ENCODE assay signal across 8 cellular contexts in the genomic region with DNA sequence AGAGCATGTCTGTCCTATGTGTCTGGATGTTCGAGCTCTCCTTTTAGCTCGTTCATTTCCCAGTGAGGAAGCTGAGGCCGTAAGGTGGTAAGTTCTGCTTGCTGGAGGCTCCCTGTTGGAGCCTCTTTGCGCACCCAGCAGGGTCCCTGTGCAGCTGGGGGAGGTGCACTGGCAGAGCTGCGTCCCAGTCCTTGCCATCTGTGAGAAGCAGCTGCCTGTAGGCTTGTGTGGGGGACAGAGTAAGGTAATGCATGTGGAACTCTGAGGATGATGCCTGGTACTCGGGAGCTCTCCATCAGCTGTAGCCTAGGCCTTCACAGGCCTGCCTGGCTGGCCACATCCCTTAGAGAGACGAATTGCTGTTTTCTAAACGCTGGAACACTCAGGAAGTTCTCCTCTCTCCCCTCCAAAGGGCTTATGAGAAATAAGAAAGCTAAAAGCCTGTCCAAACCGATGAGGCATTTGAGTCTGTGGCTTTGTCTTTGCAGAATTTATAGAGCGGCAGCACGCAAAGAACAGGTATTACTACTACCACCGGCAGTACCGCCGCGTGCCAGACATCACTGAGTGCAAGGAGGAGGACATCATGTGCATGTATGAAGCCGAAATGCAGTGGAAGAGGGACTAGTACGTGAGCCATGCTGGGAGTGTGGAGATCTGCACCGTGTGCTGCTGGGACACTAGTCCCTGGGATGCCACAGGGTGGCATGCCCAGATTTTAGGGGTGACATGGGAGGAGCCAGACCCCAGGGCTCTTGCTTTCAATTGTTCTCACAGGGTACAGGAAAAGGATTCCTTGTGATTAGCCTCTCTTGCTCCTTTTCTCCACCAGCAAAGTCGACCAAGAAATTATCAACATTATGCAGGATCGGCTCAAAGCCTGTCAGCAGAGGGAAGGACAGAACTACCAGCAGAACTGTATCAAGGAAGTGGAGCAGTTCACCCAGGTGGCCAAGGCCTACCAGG. TPM values are rescaled to one million over a fixed set of nuclear protein-coding genes. Genes with fewer than 3 reads are reported as not detected.
DNase-seq lines count a peak whose midpoint lies in the region; ATAC-seq, FAIRE-seq and TF ChIP-seq lines count a peak whose summit lies in the region.

No MANE protein-coding gene starts in this region.

- no peaks in the 10 kb centered on the region for H3K27me3 Mint-ChIP-seq in type B pancreatic cell

- peak overlapping the region; percentile 72 for H3K4me2 ChIP-seq in OCI-LY1 (ENCODE audit: low read length)
- peak overlapping the region; percentile 75 for H3K4me2 ChIP-seq in HepG2 (ENCODE audit: low read depth, low read length)

- H3K27ac ChIP-seq in OCI-LY1 (ENCODE audit: low read depth, low read length, poor library complexity, severe bottlenecking) (peak overlapping the region; percentile 75), HepG2 (ENCODE audit: extremely low read length, insufficient read depth, low read length) (peak overlapping the region; percentile 80)

- TSS peak; percentile 12 for BruUV-seq in HepG2 (replicated peaks; lab: Mats Ljungman, UMichigan)

- H2AFZ ChIP-seq in OCI-LY1 (ENCODE audit: low read length) (no peak overlapping the region), HepG2 (ENCODE audit: low read length) (no peak overlapping the region)

- in situ Hi-C loops in ACHN (cut with HindIII; ENCODE audit: low pct_ligation_motif_present, low pct_unique_long_range_greater_than_20kb, low sequenced_read_pairs) = no loop called here
- in situ Hi-C loops in HepG2 (cut with HindIII; ENCODE audit: extremely low pct_ligation_motif_present, low pct_unique_long_range_greater_than_20kb) = no loop called here

- H3F3A ChIP-seq in OCI-LY1 (ENCODE audit: insufficient read depth, low read length) = peaks cover 16% of the 10 kb centered on the region

- POLR2A ChIA-PET in HepG2 (lab: Yijun Ruan, JAX) = interaction anchor here (0.6 to 7.4 kb wide), 9 partner anchors 10 to 194 kb away, joined by 3 to 139 read pairs (median 6); partner anchors contain the start of genes GFER, MSRB1, NUBP2 and SPSB3

- intact Hi-C loops in HepG2 (cut with micrococcal nuclease; ENCODE audit: unreplicated experiment) (no loop called here), sciatic nerve (cut with DNase I) (loop anchor here (2.0 kb wide), 1 partner anchor 18 kb away; no protein-coding TSS in a partner anchor)

- H3K4me1 Mint-ChIP-seq in type B pancreatic cell (ENCODE audit: unreplicated experiment) = peaks cover 26% of the 10 kb centered on the region

- H3K36me3 Mint-ChIP-seq in activated naive CD4-positive, alpha-beta T cell treated with anti-CD3 and anti-CD28 coated beads, Interleukin-2, amount 50 U/mL, for 72 hours = peaks cover 47 to 59% of the 10 kb centered on the region in 2 donors
- peaks cover 13% of the 10 kb centered on the region for H3K36me3 Mint-ChIP-seq in type B pancreatic cell

- TF ChIP-seq RAD21 in HepG2 (CRISPR knock-in tag; IDR thresholded peaks at IDR 0.05) = peak; percentile 6

- peak in 1 of 2 donors; percentile 1 for ATAC-seq in activated naive CD4-positive, alpha-beta T cell treated with anti-CD3 and anti-CD28 coated beads, Interleukin-2, amount 50 U/mL, for 72 hours
- ATAC-seq in HepG2 (peak; percentile 39), sciatic nerve (no peak), HG02885 (IDR thresholded peaks at IDR 0.05; ENCODE audit: poor library complexity, unreplicated experiment) (no peak)

- H3K9me3 ChIP-seq in OCI-LY1 (ENCODE audit: low read length) = no peaks in the 10 kb centered on the region
- H3K9me3 ChIP-seq in HepG2 (ENCODE audit: low read length) = no peaks in the 10 kb centered on the region

- H3K4me1 ChIP-seq in OCI-LY1 (ENCODE audit: insufficient read depth, low read length, severe bottlenecking) (peaks cover 45% of the 10 kb centered on the region), HepG2 (ENCODE audit: insufficient read depth, low read length) (peaks cover 50% of the 10 kb centered on the region)

- H3K4me3 ChIP-seq in OCI-LY1 (ENCODE audit: low read depth, low read length, poor library complexity, severe bottlenecking) = peak overlapping the region; percentile 90
- H3K4me3 ChIP-seq in HepG2 (replicated peaks in 1 of 3; ENCODE audit: insufficient read depth in 1 of 3, low read depth in 2 of 3, low read length in 3 of 3) = peak overlapping the region; percentile 81 to 98 (median 94); a peak in 5 of 6 replicates

- TF ChIP-seq CTCF in OCI-LY1 (IDR thresholded peaks at IDR 0.05; ENCODE audit: low read length) (no peak), HepG2 (CRISPR knock-in tag; IDR thresholded peaks at IDR 0.05) (no peak), type B pancreatic cell (conservative IDR thresholded peaks at IDR 0.05) (no peak)

- H4K20me1 ChIP-seq in OCI-LY1 (ENCODE audit: insufficient read depth, low read length) (no peaks in the 10 kb centered on the region), HepG2 (ENCODE audit: insufficient read depth, low read length) (peaks cover 34% of the 10 kb centered on the region)

- WGBS in HepG2 (ENCODE audit: low lambda C conversion rate) = 30% methylated on average over 17 of the region's 20 CpGs

- H3K9me3 Mint-ChIP-seq in activated naive CD4-positive, alpha-beta T cell treated with anti-CD3 and anti-CD28 coated beads, Interleukin-2, amount 50 U/mL, for 72 hours = no peaks in the 10 kb centered on the region
- no peaks in the 10 kb centered on the region for H3K9me3 Mint-ChIP-seq in type B pancreatic cell

- H3K4me3 Mint-ChIP-seq in type B pancreatic cell = peak overlapping the region; percentile 96

- no peaks in the 10 kb centered on the region; the same call in 1 of the 2 replicates for H3K27me3 ChIP-seq in OCI-LY1 (ENCODE audit: insufficient read depth, low read length)
- H3K27me3 ChIP-seq in HepG2 (ENCODE audit: control insufficient read depth in 1 of 2, insufficient read depth in 2 of 2, low read length in 2 of 2) = no peaks in the 10 kb centered on the region; a peak in 1 of 5 replicates

- TF ChIP-seq EP300 in HepG2 (IDR thresholded peaks at IDR 0.05; ENCODE audit: low read depth in 2 of 2, low read length in 2 of 2) (no peak), HepG2 (CRISPR knock-in tag; IDR thresholded peaks at IDR 0.05; ENCODE audit: borderline replicate concordance) (no peak)

- TF ChIP-seq POLR2A in GM19099 (IDR thresholded peaks at IDR 0.05; ENCODE audit: extremely low read depth, insufficient read length, low read depth) (peak; percentile 57), HepG2 (IDR thresholded peaks at IDR 0.05; ENCODE audit: insufficient read depth in 1 of 2, low read depth in 2 of 2, low read length in 2 of 2) (peak; percentile 83 to 91)

- H3K27ac Mint-ChIP-seq in activated naive CD4-positive, alpha-beta T cell treated with anti-CD3 and anti-CD28 coated beads, Interleukin-2, amount 50 U/mL, for 72 hours = peak overlapping the region; percentile 94 to 98
- H3K27ac Mint-ChIP-seq in type B pancreatic cell = peak overlapping the region; percentile 89

- H3K9me2 ChIP-seq in OCI-LY1 (ENCODE audit: low read depth, low read length) = no peaks in the 10 kb centered on the region

- H3K36me3 ChIP-seq in OCI-LY1 (ENCODE audit: insufficient read depth, low read length) (peaks cover 35% of the 10 kb centered on the region), HepG2 (replicated peaks in 1 of 2; ENCODE audit: control insufficient read depth in 1 of 2, insufficient read depth in 2 of 2, low read length in 2 of 2) (peaks cover 3 to 19% of the 10 kb centered on the region in 2 experiments; a peak in 3 of 5 replicates)

- DNase-seq in ACHN (peak; percentile 54), HepG2 (ENCODE audit: low spot score) (peak; percentile 53), type B pancreatic cell (ENCODE audit: extremely low spot score, unreplicated experiment) (no peak), sciatic nerve (ENCODE audit: low spot score) (no peak)
- DNase-seq in activated naive CD4-positive, alpha-beta T cell treated with anti-CD3 and anti-CD28 coated beads, Interleukin-2, amount 50 U/mL, for 72 hours (ENCODE audit: low spot score in 2 of 2) = peak in 1 of 2 donors; percentile 50

- peak overlapping the region; percentile 90; the same call in 1 of the 2 replicates for H3K9ac ChIP-seq in OCI-LY1 (ENCODE audit: low read length)
- peak overlapping the region; percentile 94 for H3K9ac ChIP-seq in HepG2 (ENCODE audit: insufficient read depth, low read depth, low read length)

- H3K79me2 ChIP-seq in OCI-LY1 (ENCODE audit: insufficient read depth, low read length) = peaks cover 21% of the 10 kb centered on the region
- peaks cover 42% of the 10 kb centered on the region for H3K79me2 ChIP-seq in HepG2 (ENCODE audit: insufficient read depth, low read length)

- peak; percentile 18 for FAIRE-seq in HepG2 (lab: Jason Lieb, UNC)

- CTCF ChIA-PET in HepG2 (lab: Yijun Ruan, JAX; ENCODE audit: low intra/inter-chr PET ratio, low total read pairs) = no interaction called here

RNA-seq across cellular contexts. Expression of gene NDUFB10, which starts 1.6 kb away (rescaled TPM):
- total RNA-seq in activated naive CD4-positive, alpha-beta T cell treated with anti-CD3 and anti-CD28 coated beads, Interleukin-2, amount 50 U/mL, for 72 hours = 10 to 100 TPM; 63.4 to 98.8 TPM
- total RNA-seq in HepG2 (2016; rRNA removed; fragmentation: Illumina TruSeq; extraction: Trizol) (143 and 157 TPM in 2 replicates), type B pancreatic cell (ENCODE audit: low replicate concordance) (122 and 130 TPM in 2 replicates), sciatic nerve (85.8 TPM)
- 74.8 and 95.4 TPM in 2 replicates for total RNA-seq in HepG2 (2016; cell fraction: cytosol; rRNA removed; fragmentation: Illumina TruSeq; extraction: Trizol; ENCODE audit: low read depth)
- 145 TPM in 2 replicates for total RNA-seq in HepG2 (2016; cell fraction: insoluble cytoplasmic fraction; rRNA removed; fragmentation: Illumina TruSeq; extraction: Trizol)
- total RNA-seq in HepG2 (2016; cell fraction: membrane; rRNA removed; fragmentation: Illumina TruSeq; extraction: Trizol) = 96.5 and 119 TPM in 2 replicates
- total RNA-seq in HepG2 (2016; cell fraction: nucleus; rRNA removed; fragmentation: Illumina TruSeq; extraction: Trizol) = 52.6 and 56.0 TPM in 2 replicates
- polyA plus RNA-seq in HepG2 (2011; rRNA removed) = 68.6 and 73.7 TPM in 2 replicates
- polyA plus RNA-seq in HepG2 (2011; cell fraction: cytosol; rRNA removed) = 111 and 159 TPM in 2 replicates
- 63.4 and 64.1 TPM in 2 replicates for polyA plus RNA-seq in HepG2 (2011; cell fraction: nucleus; rRNA removed)
- 74.9 and 80.6 TPM in 2 replicates for polyA plus RNA-seq in HepG2 (2012)
- polyA plus RNA-seq in HepG2 (2016; cell fraction: cytosol; fragmentation: Illumina TruSeq; extraction: Trizol; ENCODE audit: low read depth) = 121 and 146 TPM in 2 replicates
- polyA plus RNA-seq in HepG2 (2016; cell fraction: insoluble cytoplasmic fraction; fragmentation: Illumina TruSeq; extraction: Trizol; ENCODE audit: low read depth) = 185 and 203 TPM in 2 replicates
- 122 and 150 TPM in 2 replicates for polyA plus RNA-seq in HepG2 (2016; cell fraction: membrane; fragmentation: Illumina TruSeq; extraction: Trizol; ENCODE audit: low read depth)
- 134 and 138 TPM in 2 replicates for polyA plus RNA-seq in HepG2 (2016; cell fraction: nucleus; fragmentation: Illumina TruSeq; extraction: Trizol; ENCODE audit: insufficient read depth, low read depth)
- polyA minus RNA-seq in HepG2 (2011; rRNA and poly(A)+ RNA removed; ENCODE audit: low replicate concordance) = 54.4 and 101 TPM in 2 replicates
- polyA minus RNA-seq in HepG2 (2011; cell fraction: cytosol; rRNA and poly(A)+ RNA removed) = 63.5 and 64.7 TPM in 2 replicates
- polyA minus RNA-seq in HepG2 (2011; cell fraction: nucleus; rRNA and poly(A)+ RNA removed) = 15.9 and 21.5 TPM in 2 replicates

RNA-seq across cellular contexts. Expression of gene RPS2, which starts 3.7 kb away (rescaled TPM):
- total RNA-seq in activated naive CD4-positive, alpha-beta T cell treated with anti-CD3 and anti-CD28 coated beads, Interleukin-2, amount 50 U/mL, for 72 hours = 1,000 to 10,000 TPM; 5,211 to 5,668 TPM
- total RNA-seq in HepG2 (2016; rRNA removed; fragmentation: Illumina TruSeq; extraction: Trizol) (1,908 and 1,988 TPM in 2 replicates), type B pancreatic cell (ENCODE audit: low replicate concordance) (3,017 and 3,035 TPM in 2 replicates), sciatic nerve (990 TPM)
- 7,477 and 8,510 TPM in 2 replicates for total RNA-seq in HepG2 (2016; cell fraction: cytosol; rRNA removed; fragmentation: Illumina TruSeq; extraction: Trizol; ENCODE audit: low read depth)
- 1,713 and 1,999 TPM in 2 replicates for total RNA-seq in HepG2 (2016; cell fraction: insoluble cytoplasmic fraction; rRNA removed; fragmentation: Illumina TruSeq; extraction: Trizol)
- total RNA-seq in HepG2 (2016; cell fraction: membrane; rRNA removed; fragmentation: Illumina TruSeq; extraction: Trizol) = 6,682 and 6,920 TPM in 2 replicates
- 868 and 972 TPM in 2 replicates for total RNA-seq in HepG2 (2016; cell fraction: nucleus; rRNA removed; fragmentation: Illumina TruSeq; extraction: Trizol)
- 4,513 and 4,514 TPM in 2 replicates for polyA plus RNA-seq in HepG2 (2011; rRNA removed)
- 4,562 and 7,573 TPM in 2 replicates for polyA plus RNA-seq in HepG2 (2011; cell fraction: cytosol; rRNA removed)
- 3,188 and 3,237 TPM in 2 replicates for polyA plus RNA-seq in HepG2 (2011; cell fraction: nucleus; rRNA removed)
- polyA plus RNA-seq in HepG2 (2012) = 2,719 and 4,159 TPM in 2 replicates
- 15,334 and 17,742 TPM in 2 replicates for polyA plus RNA-seq in HepG2 (2016; cell fraction: cytosol; fragmentation: Illumina TruSeq; extraction: Trizol; ENCODE audit: low read depth)
- 2,736 and 3,340 TPM in 2 replicates for polyA plus RNA-seq in HepG2 (2016; cell fraction: insoluble cytoplasmic fraction; fragmentation: Illumina TruSeq; extraction: Trizol; ENCODE audit: low read depth)
- polyA plus RNA-seq in HepG2 (2016; cell fraction: membrane; fragmentation: Illumina TruSeq; extraction: Trizol; ENCODE audit: low read depth) = 10,909 and 11,775 TPM in 2 replicates
- 2,261 and 2,419 TPM in 2 replicates for polyA plus RNA-seq in HepG2 (2016; cell fraction: nucleus; fragmentation: Illumina TruSeq; extraction: Trizol; ENCODE audit: insufficient read depth, low read depth)
- polyA minus RNA-seq in HepG2 (2011; rRNA and poly(A)+ RNA removed; ENCODE audit: low replicate concordance) = 5,720 and 6,943 TPM in 2 replicates
- 2,159 and 2,271 TPM in 2 replicates for polyA minus RNA-seq in HepG2 (2011; cell fraction: cytosol; rRNA and poly(A)+ RNA removed)
- polyA minus RNA-seq in HepG2 (2011; cell fraction: nucleus; rRNA and poly(A)+ RNA removed) = 430 and 534 TPM in 2 replicates

RNA-seq across cellular contexts. Expression of gene RNF151, which starts 5.7 kb away (rescaled TPM):
- under 1 TPM in 1 of 2 donors, not detected in 1; 0.41 TPM for total RNA-seq in activated naive CD4-positive, alpha-beta T cell treated with anti-CD3 and anti-CD28 coated beads, Interleukin-2, amount 50 U/mL, for 72 hours
- total RNA-seq in HepG2 (2016; rRNA removed; fragmentation: Illumina TruSeq; extraction: Trizol) (not detected in 2 replicates), type B pancreatic cell (ENCODE audit: low replicate concordance) (not detected in 2 replicates), sciatic nerve (not detected)
- total RNA-seq in HepG2 (2016; cell fraction: cytosol; rRNA removed; fragmentation: Illumina TruSeq; extraction: Trizol; ENCODE audit: low read depth) = not detected in 2 replicates
- not detected in 2 replicates for total RNA-seq in HepG2 (2016; cell fraction: insoluble cytoplasmic fraction; rRNA removed; fragmentation: Illumina TruSeq; extraction: Trizol)
- not detected in 2 replicates for total RNA-seq in HepG2 (2016; cell fraction: membrane; rRNA removed; fragmentation: Illumina TruSeq; extraction: Trizol)
- not detected in 2 replicates for total RNA-seq in HepG2 (2016; cell fraction: nucleus; rRNA removed; fragmentation: Illumina TruSeq; extraction: Trizol)
- polyA plus RNA-seq in HepG2 (2011; rRNA removed) = not detected in 2 replicates
- 0.09 TPM in 1 of 2 replicates, not detected in the other for polyA plus RNA-seq in HepG2 (2011; cell fraction: cytosol; rRNA removed)
- 0.50 TPM in 1 of 2 replicates, not detected in the other for polyA plus RNA-seq in HepG2 (2011; cell fraction: nucleus; rRNA removed)
- polyA plus RNA-seq in HepG2 (2012) = not detected in 2 replicates
- polyA plus RNA-seq in HepG2 (2016; cell fraction: cytosol; fragmentation: Illumina TruSeq; extraction: Trizol; ENCODE audit: low read depth) = not detected in 2 replicates
- not detected in 2 replicates for polyA plus RNA-seq in HepG2 (2016; cell fraction: insoluble cytoplasmic fraction; fragmentation: Illumina TruSeq; extraction: Trizol; ENCODE audit: low read depth)
- polyA plus RNA-seq in HepG2 (2016; cell fraction: membrane; fragmentation: Illumina TruSeq; extraction: Trizol; ENCODE audit: low read depth) = not detected in 2 replicates
- not detected in 2 replicates for polyA plus RNA-seq in HepG2 (2016; cell fraction: nucleus; fragmentation: Illumina TruSeq; extraction: Trizol; ENCODE audit: insufficient read depth, low read depth)
- 0.28 TPM in 1 of 2 replicates, not detected in the other for polyA minus RNA-seq in HepG2 (2011; rRNA and poly(A)+ RNA removed; ENCODE audit: low replicate concordance)
- polyA minus RNA-seq in HepG2 (2011; cell fraction: cytosol; rRNA and poly(A)+ RNA removed) = not detected in 2 replicates
- not detected in 2 replicates for polyA minus RNA-seq in HepG2 (2011; cell fraction: nucleus; rRNA and poly(A)+ RNA removed)

RNA-seq across cellular contexts. Expression of gene RPL3L, which starts 6.5 kb away (rescaled TPM):
- not detected for total RNA-seq in activated naive CD4-positive, alpha-beta T cell treated with anti-CD3 and anti-CD28 coated beads, Interleukin-2, amount 50 U/mL, for 72 hours
- total RNA-seq in HepG2 (2016; rRNA removed; fragmentation: Illumina TruSeq; extraction: Trizol) = not detected in 2 replicates
- total RNA-seq in HepG2 (2016; cell fraction: cytosol; rRNA removed; fragmentation: Illumina TruSeq; extraction: Trizol; ENCODE audit: low read depth) = 1.0 TPM in 1 of 2 replicates, not detected in the other
- 0.43 TPM in 1 of 2 replicates, not detected in the other for total RNA-seq in HepG2 (2016; cell fraction: insoluble cytoplasmic fraction; rRNA removed; fragmentation: Illumina TruSeq; extraction: Trizol)
- 0.52 and 1.1 TPM in 2 replicates for total RNA-seq in HepG2 (2016; cell fraction: membrane; rRNA removed; fragmentation: Illumina TruSeq; extraction: Trizol)
- total RNA-seq in HepG2 (2016; cell fraction: nucleus; rRNA removed; fragmentation: Illumina TruSeq; extraction: Trizol) = 1.1 TPM in 2 replicates
- polyA plus RNA-seq in HepG2 (2011; rRNA removed) = 0.17 and 0.30 TPM in 2 replicates
- 0.06 and 0.11 TPM in 2 replicates for polyA plus RNA-seq in HepG2 (2011; cell fraction: cytosol; rRNA removed)
- polyA plus RNA-seq in HepG2 (2011; cell fraction: nucleus; rRNA removed) = 0.17 and 0.26 TPM in 2 replicates
- polyA plus RNA-seq in HepG2 (2012) = 0.64 and 1.1 TPM in 2 replicates
- polyA plus RNA-seq in HepG2 (2016; cell fraction: cytosol; fragmentation: Illumina TruSeq; extraction: Trizol; ENCODE audit: low read depth) = not detected in 2 replicates
- not detected in 2 replicates for polyA plus RNA-seq in HepG2 (2016; cell fraction: insoluble cytoplasmic fraction; fragmentation: Illumina TruSeq; extraction: Trizol; ENCODE audit: low read depth)
- polyA plus RNA-seq in HepG2 (2016; cell fraction: membrane; fragmentation: Illumina TruSeq; extraction: Trizol; ENCODE audit: low read depth) = 0.07 TPM in 1 of 2 replicates, not detected in the other
- polyA plus RNA-seq in HepG2 (2016; cell fraction: nucleus; fragmentation: Illumina TruSeq; extraction: Trizol; ENCODE audit: insufficient read depth, low read depth) = not detected in 2 replicates
- polyA minus RNA-seq in HepG2 (2011; rRNA and poly(A)+ RNA removed; ENCODE audit: low replicate concordance) = 3.8 TPM in 1 of 2 replicates, not detected in the other
- polyA minus RNA-seq in HepG2 (2011; cell fraction: cytosol; rRNA and poly(A)+ RNA removed) = 0.89 TPM in 1 of 2 replicates, not detected in the other
- polyA minus RNA-seq in HepG2 (2011; cell fraction: nucleus; rRNA and poly(A)+ RNA removed) = 3.0 TPM in 1 of 2 replicates, not detected in the other
- not detected in 2 replicates for total RNA-seq in type B pancreatic cell (ENCODE audit: low replicate concordance)
- not detected for total RNA-seq in sciatic nerve

RNA-seq across cellular contexts. Expression of gene TBL3, which starts 10.9 kb away (rescaled TPM):
- total RNA-seq in activated naive CD4-positive, alpha-beta T cell treated with anti-CD3 and anti-CD28 coated beads, Interleukin-2, amount 50 U/mL, for 72 hours = 10 to 100 TPM; 18.8 to 37.2 TPM
- total RNA-seq in HepG2 (2016; rRNA removed; fragmentation: Illumina TruSeq; extraction: Trizol) (31.2 and 38.0 TPM in 2 replicates), type B pancreatic cell (ENCODE audit: low replicate concordance) (37.0 and 40.0 TPM in 2 replicates), sciatic nerve (21.8 TPM)
- 6.2 and 6.3 TPM in 2 replicates for total RNA-seq in HepG2 (2016; cell fraction: cytosol; rRNA removed; fragmentation: Illumina TruSeq; extraction: Trizol; ENCODE audit: low read depth)
- 28.7 and 44.0 TPM in 2 replicates for total RNA-seq in HepG2 (2016; cell fraction: insoluble cytoplasmic fraction; rRNA removed; fragmentation: Illumina TruSeq; extraction: Trizol)
- 9.1 and 10.6 TPM in 2 replicates for total RNA-seq in HepG2 (2016; cell fraction: membrane; rRNA removed; fragmentation: Illumina TruSeq; extraction: Trizol)
- total RNA-seq in HepG2 (2016; cell fraction: nucleus; rRNA removed; fragmentation: Illumina TruSeq; extraction: Trizol) = 26.8 and 27.8 TPM in 2 replicates
- 16.8 and 24.9 TPM in 2 replicates for polyA plus RNA-seq in HepG2 (2011; rRNA removed)
- polyA plus RNA-seq in HepG2 (2011; cell fraction: cytosol; rRNA removed) = 16.1 and 29.4 TPM in 2 replicates
- 117 and 165 TPM in 2 replicates for polyA plus RNA-seq in HepG2 (2011; cell fraction: nucleus; rRNA removed)
- 19.7 and 30.1 TPM in 2 replicates for polyA plus RNA-seq in HepG2 (2012)
- 6.0 and 6.6 TPM in 2 replicates for polyA plus RNA-seq in HepG2 (2016; cell fraction: cytosol; fragmentation: Illumina TruSeq; extraction: Trizol; ENCODE audit: low read depth)
- 21.7 and 29.9 TPM in 2 replicates for polyA plus RNA-seq in HepG2 (2016; cell fraction: insoluble cytoplasmic fraction; fragmentation: Illumina TruSeq; extraction: Trizol; ENCODE audit: low read depth)
- polyA plus RNA-seq in HepG2 (2016; cell fraction: membrane; fragmentation: Illumina TruSeq; extraction: Trizol; ENCODE audit: low read depth) = 7.9 and 9.7 TPM in 2 replicates
- 47.3 and 47.9 TPM in 2 replicates for polyA plus RNA-seq in HepG2 (2016; cell fraction: nucleus; fragmentation: Illumina TruSeq; extraction: Trizol; ENCODE audit: insufficient read depth, low read depth)
- polyA minus RNA-seq in HepG2 (2011; rRNA and poly(A)+ RNA removed; ENCODE audit: low replicate concordance) = 72.5 and 77.5 TPM in 2 replicates
- 26.4 and 31.2 TPM in 2 replicates for polyA minus RNA-seq in HepG2 (2011; cell fraction: cytosol; rRNA and poly(A)+ RNA removed)
- 18.5 and 19.3 TPM in 2 replicates for polyA minus RNA-seq in HepG2 (2011; cell fraction: nucleus; rRNA and poly(A)+ RNA removed)

Comparison
In these comparisons a context has a peak if more than half of its experiments do, and no peak if none do; other contexts are left out.
1. DNase-seq: peak in ACHN (single experiment) and HepG2 (single experiment); none in type B pancreatic cell (single experiment) and sciatic nerve (single experiment).